ENCODE assay signal across 8 cellular contexts in genomic region chr4:153684182-153685073, GRCh38. TPM values are rescaled to one million over a fixed set of nuclear protein-coding genes. Genes with fewer than 3 reads are reported as not detected.
DNase-seq lines count a peak whose midpoint lies in the region; ATAC-seq, FAIRE-seq and TF ChIP-seq lines count a peak whose summit lies in the region.

TLR2 (plus strand) TSS chr4:153684280; CDS start chr4:153702908, 18,628 bp downstream.

- H3K9ac ChIP-seq in endothelial cell of umbilical vein (replicated peaks; ENCODE audit: extremely low read depth, insufficient read depth, low read length) (no peak within 1 kb of the TSS), mucosa of stomach (ENCODE audit: low read length) (peak within 1 kb of the TSS; percentile 62)

- FAIRE-seq in endothelial cell of umbilical vein (lab: Jason Lieb, UNC) = no peak

- H3K4me3 ChIP-seq in DOHH2 (ENCODE audit: low read length) (no peak within 1 kb of the TSS; the same call in 1 of the 2 replicates), endothelial cell of umbilical vein (replicated peaks in 1 of 3; ENCODE audit: insufficient read depth in 1 of 3, low read depth in 1 of 3, low read length in 3 of 3) (peak within 1 kb of the TSS in 1 of 3 experiments; percentile 32), mucosa of stomach (ENCODE audit: low read length) (peak within 1 kb of the TSS; percentile 74)

- no peak within 1 kb of the TSS for H3K27ac ChIP-seq in DOHH2 (ENCODE audit: low read depth, low read length)
- H3K27ac ChIP-seq in endothelial cell of umbilical vein (ENCODE audit: insufficient read depth, low read depth, low read length) = no peak within 1 kb of the TSS

- no peak within 1 kb of the TSS for H2AFZ ChIP-seq in endothelial cell of umbilical vein (ENCODE audit: low read depth, low read length)

- CTCF ChIA-PET in endothelial cell of umbilical vein (lab: Charles Lee) (interaction anchor here (0.9 to 1.9 kb wide), 2 partner anchors 37 to 41 kb away, joined by 3 to 9 read pairs; no protein-coding TSS in a partner anchor), HEK293T (lab: Yijun Ruan, JAX) (no interaction called here)

- intact Hi-C loops in endothelial cell of umbilical vein (cut with micrococcal nuclease) = no loop called here

- peak; percentile 96 for ATAC-seq in GM21529 (IDR thresholded peaks at IDR 0.05; ENCODE audit: unreplicated experiment)

- H3K9me1 ChIP-seq in endothelial cell of umbilical vein (replicated peaks; ENCODE audit: control insufficient read depth, extremely low read depth, insufficient read depth, low read length) = no peaks in the 10 kb centered on the region

- no peaks in the 10 kb centered on the region for H3F3A ChIP-seq in DOHH2 (ENCODE audit: control insufficient read depth, insufficient read depth)

- H3K4me2 ChIP-seq in DOHH2 (ENCODE audit: low read length) = peak within 1 kb of the TSS; percentile 27; the same call in 1 of the 2 replicates
- peak within 1 kb of the TSS; percentile 23 for H3K4me2 ChIP-seq in endothelial cell of umbilical vein (ENCODE audit: insufficient read depth, low read length)

- TF ChIP-seq POLR2A in endothelial cell of umbilical vein (IDR thresholded peaks at IDR 0.05; ENCODE audit: low read depth, low read length) = no peak

- peaks cover 31% of the 10 kb centered on the region for H3K9me3 ChIP-seq in DOHH2 (ENCODE audit: control insufficient read depth, insufficient read depth, low read length)
- no peaks in the 10 kb centered on the region for H3K9me3 ChIP-seq in endothelial cell of umbilical vein (replicated peaks; ENCODE audit: control insufficient read depth, insufficient read depth, low read length)
- no peaks in the 10 kb centered on the region for H3K9me3 ChIP-seq in mucosa of stomach (ENCODE audit: control insufficient read depth, low read length)

- H3K4me1 ChIP-seq in DOHH2 (ENCODE audit: control insufficient read depth, low read length) (no peaks in the 10 kb centered on the region), endothelial cell of umbilical vein (ENCODE audit: control insufficient read depth, extremely low read depth, insufficient read depth, low read length) (no peaks in the 10 kb centered on the region), mucosa of stomach (ENCODE audit: control insufficient read depth, insufficient read depth, low read length) (no peaks in the 10 kb centered on the region)

- peak; percentile 28 for DNase-seq in LoVo (ENCODE audit: low spot score)
- peak; percentile 13 to 18 (median 18) for DNase-seq in activated CD8-positive, alpha-beta memory T cell treated with anti-CD3 and anti-CD28 coated beads for 48 hours (ENCODE audit: low read depth in 2 of 3, low spot score in 2 of 3)
- DNase-seq in endothelial cell of umbilical vein (ENCODE audit: low read depth, low spot score) = peak; percentile 17
- peak; percentile 17 to 23 for DNase-seq in stimulated activated CD8-positive, alpha-beta memory T cell treated with anti-CD3 and anti-CD28 coated beads, Interleukin-7, amount 100 ng/mL, for 1 hour (ENCODE audit: low read depth in 2 of 2)
- DNase-seq in HEK293T (ENCODE audit: extremely low spot score) = no peak

- H4K20me1 ChIP-seq in DOHH2 (ENCODE audit: control insufficient read depth, insufficient read depth, low read depth, low read length) (no peaks in the 10 kb centered on the region), endothelial cell of umbilical vein (replicated peaks; ENCODE audit: control insufficient read depth, extremely low read depth, insufficient read depth, low read length) (no peaks in the 10 kb centered on the region)

- no peaks in the 10 kb centered on the region for H3K36me3 ChIP-seq in DOHH2 (ENCODE audit: control insufficient read depth, low read length)
- no peaks in the 10 kb centered on the region for H3K36me3 ChIP-seq in endothelial cell of umbilical vein (ENCODE audit: control insufficient read depth in 2 of 2, extremely low read depth in 1 of 2, insufficient read depth in 2 of 2, low read length in 2 of 2)
- no peaks in the 10 kb centered on the region for H3K36me3 ChIP-seq in mucosa of stomach (ENCODE audit: control insufficient read depth, insufficient read depth, low read length)

- POLR2A ChIA-PET in endothelial cell of umbilical vein (lab: Charles Lee) (interaction anchor here (0.5 to 0.6 kb wide), 2 partner anchors 103 to 1217 kb away, joined by 3 read pairs; no protein-coding TSS in a partner anchor), HEK293T (lab: Yijun Ruan, JAX) (no interaction called here)

- BruUV-seq in endothelial cell of umbilical vein (replicated peaks; lab: Mats Ljungman, UMichigan) = no TSS peak

- no peaks in the 10 kb centered on the region for H3K9me2 ChIP-seq in DOHH2 (replicated peaks; ENCODE audit: control insufficient read depth, low read length)

- H3K27me3 ChIP-seq in DOHH2 (ENCODE audit: control insufficient read depth, low read length) = peaks cover 37% of the 10 kb centered on the region
- H3K27me3 ChIP-seq in endothelial cell of umbilical vein (ENCODE audit: control insufficient read depth in 2 of 2, insufficient read depth in 2 of 2, low read length in 2 of 2) = peaks cover 25 to 45% of the 10 kb centered on the region in 2 experiments
- H3K27me3 ChIP-seq in mucosa of stomach (ENCODE audit: control insufficient read depth, insufficient read depth, low read length) = peaks cover 19% of the 10 kb centered on the region

- dilution Hi-C loops in endothelial cell of umbilical vein (cut with MboI; ENCODE audit: extremely low pct_ligation_motif_present, low sequenced_read_pairs) = no loop called here

- H3K79me2 ChIP-seq in DOHH2 (ENCODE audit: control insufficient read depth, low read length) (no peaks in the 10 kb centered on the region), endothelial cell of umbilical vein (ENCODE audit: control insufficient read depth, insufficient read depth, low read length) (no peaks in the 10 kb centered on the region)

- TF ChIP-seq CTCF in DOHH2 (IDR thresholded peaks at IDR 0.05; ENCODE audit: low read depth, low read length, poor library complexity, severe bottlenecking) = no peak
- TF ChIP-seq CTCF in endothelial cell of umbilical vein (IDR thresholded peaks at IDR 0.05; ENCODE audit: extremely low read depth in 1 of 2, insufficient read depth in 1 of 2, low read depth in 1 of 2, low read length in 2 of 2) = no peak

TF ChIP-seq in endothelial cell of umbilical vein, 7 proteins besides CTCF, POLR2A, EP300 and RAD21:
- TF ChIP-seq JUN (IDR thresholded peaks at IDR 0.05; ENCODE audit: borderline replicate concordance, insufficient read depth, insufficient read length, low read depth) = no peak
- peak; percentile 85 for TF ChIP-seq EZH2 (IDR thresholded peaks at IDR 0.05; ENCODE audit: borderline replicate concordance, low read depth, low read length, severe bottlenecking)

TF ChIP-seq in HEK293T, 16 proteins besides CTCF, POLR2A, EP300 and RAD21:
- no peak for TF ChIP-seq PKNOX1 (IDR thresholded peaks at IDR 0.05)
- no peak for TF ChIP-seq CTBP1 (IDR thresholded peaks at IDR 0.05; ENCODE audit: borderline replicate concordance)
- TF ChIP-seq ARNT (IDR thresholded peaks at IDR 0.05) = no peak
- TF ChIP-seq TARDBP (IDR thresholded peaks at IDR 0.05) = no peak
- TF ChIP-seq NFRKB (IDR thresholded peaks at IDR 0.05) = no peak
- no peak for TF ChIP-seq FOXM1 (IDR thresholded peaks at IDR 0.05; ENCODE audit: borderline replicate concordance)
- TF ChIP-seq SUZ12 (IDR thresholded peaks at IDR 0.05) = no peak
- no peak for TF ChIP-seq FOXA1 (IDR thresholded peaks at IDR 0.05)
- no peak for TF ChIP-seq L3MBTL2 (conservative IDR thresholded peaks at IDR 0.05)
- TF ChIP-seq HDGF (IDR thresholded peaks at IDR 0.05; ENCODE audit: borderline replicate concordance) = no peak
- no peak for TF ChIP-seq LEF1 (IDR thresholded peaks at IDR 0.05; ENCODE audit: borderline replicate concordance)
- TF ChIP-seq ZNF384 (IDR thresholded peaks at IDR 0.05) = no peak
TF ChIP-seq in HEK293T: peak in this region for 0.

RNA-seq across cellular contexts. Expression of gene TLR2, which starts in this region (rescaled TPM):
- 0.21 and 1.4 TPM in 2 replicates for total RNA-seq in endothelial cell of umbilical vein
- polyA plus RNA-seq in endothelial cell of umbilical vein = 0.24 and 0.29 TPM in 2 replicates
- 0.17 and 0.25 TPM in 2 replicates for polyA plus RNA-seq in endothelial cell of umbilical vein (2011; cell fraction: cytosol; rRNA removed)
- 0.41 and 0.95 TPM in 2 replicates for polyA plus RNA-seq in endothelial cell of umbilical vein (2011; cell fraction: nucleus; rRNA removed)
- not detected in 2 replicates for polyA plus RNA-seq in endothelial cell of umbilical vein (2012)
- 0.87 TPM in 2 replicates for polyA minus RNA-seq in endothelial cell of umbilical vein
- not detected for polyA minus RNA-seq in endothelial cell of umbilical vein (2011; cell fraction: cytosol; rRNA and poly(A)+ RNA removed)
- 0.29 TPM in 1 of 2 replicates, not detected in the other for polyA minus RNA-seq in endothelial cell of umbilical vein (2011; cell fraction: nucleus; rRNA and poly(A)+ RNA removed)
